ENCODE assay signal across 7 cellular contexts in the genomic region with DNA sequence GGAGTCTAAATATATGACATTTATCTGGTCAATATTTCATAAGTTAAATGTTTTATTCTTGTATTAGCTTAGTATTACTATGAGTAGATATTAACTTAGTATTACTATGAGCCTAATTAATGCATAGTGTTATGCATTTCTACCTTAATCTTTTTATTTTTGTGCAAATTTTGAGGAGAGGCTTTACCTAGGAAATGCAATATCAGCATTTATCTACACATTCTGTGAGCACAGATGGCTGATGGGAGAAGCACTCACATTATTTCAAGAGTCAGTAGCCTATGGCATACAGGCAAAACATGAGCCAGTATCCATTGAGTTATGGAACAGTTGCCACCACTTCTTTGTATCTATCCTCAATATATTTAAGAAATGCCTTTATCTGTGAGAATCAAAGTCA.
"Had no signal": no experiment of that assay in that cellular context is flagged by ENCODE, and none has a peak within 500 bp of the region (broad histone marks: within the 10 kb centered on the region; RNA-seq: fewer than 3 reads in every experiment).

No MANE protein-coding gene starts in this region.

- H3K4me2 ChIP-seq: GM23338 had no signal

- H3K4me3 ChIP-seq: GM23338, HAP-1 had no signal

- H3K36me3 ChIP-seq: HAP-1 had no signal

- H2AFZ ChIP-seq: GM23338 had no signal

- ATAC-seq: GM23338, HCT116 had no signal

- H3K4me1 ChIP-seq: HAP-1 had no signal

- DNase-seq: H7, HFFc6, KG1 had no signal

- H3K27ac ChIP-seq: HL-60 had no signal
